In genomic region chr18:31729196-31729595, GRCh38 we compare ENCODE assay signal across 6 cellular contexts. TPM values are rescaled to one million over a fixed set of nuclear protein-coding genes. Genes with fewer than 3 reads are reported as not detected.
"Had no signal": no experiment of that assay in that cellular context is flagged by ENCODE, and none has a peak within 500 bp of the region (broad histone marks: within the 10 kb centered on the region; RNA-seq: fewer than 3 reads in every experiment).

No MANE protein-coding gene starts in this region.

RNA-seq across cellular contexts. Expression of gene SLC25A52, which starts 31.5 kb away (rescaled TPM):
- total RNA-seq: GM23248, GM23338, H1, H7, H9, HFFc6 had no signal
- polyA plus RNA-seq: GM23248, GM23338, H1 had no signal

RNA-seq across cellular contexts. Expression of gene B4GALT6, which starts 44.8 kb away (rescaled TPM):
- total RNA-seq: HFFc6 had no signal
